In the genomic region with DNA sequence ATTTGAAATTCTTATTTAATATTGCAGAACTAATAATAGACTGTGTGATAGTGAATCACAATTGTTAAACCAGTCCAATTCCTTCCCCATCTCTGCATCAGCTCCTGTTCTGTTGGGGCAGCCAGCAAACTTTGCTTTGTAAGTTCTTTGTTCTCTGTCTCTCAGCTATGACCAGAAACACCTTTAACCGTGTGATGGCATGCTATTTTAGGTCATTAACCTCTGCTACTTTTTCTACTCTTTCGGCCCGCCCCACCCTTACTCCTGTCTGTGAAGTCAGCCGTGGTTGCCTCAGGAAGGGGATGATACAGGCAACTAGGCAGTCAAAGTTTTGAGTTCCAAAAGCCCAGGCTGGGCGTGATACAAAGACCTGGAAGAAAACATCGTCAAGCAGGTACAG, we compare ENCODE assay signal across 24 cellular contexts. TPM values are rescaled to one million over a fixed set of nuclear protein-coding genes. Genes with fewer than 3 reads are reported as not detected.
"Had no signal": no experiment of that assay in that cellular context is flagged by ENCODE, and none has a peak within 500 bp of the region (broad histone marks: within the 10 kb centered on the region; RNA-seq: fewer than 3 reads in every experiment).

No MANE protein-coding gene starts in this region.

- H3K4me1 Mint-ChIP-seq: activated naive CD4-positive, alpha-beta T cell treated with anti-CD3 and anti-CD28 coated beads, Interleukin-2, amount 10 ng/mL, durations not matched to agents 7 days and 5 days; activated naive CD8-positive, alpha-beta T cell treated with anti-CD3 and anti-CD28 coated beads, Interleukin-2, amount 10 ng/mL, durations not matched to agents 7 days and 5 days; naive thymus-derived CD8-positive, alpha-beta T cell; neural crest cell had no signal

- H3K27ac Mint-ChIP-seq: activated naive CD4-positive, alpha-beta T cell treated with anti-CD3 and anti-CD28 coated beads, Interleukin-2, amount 10 ng/mL, durations not matched to agents 7 days and 5 days; activated naive CD8-positive, alpha-beta T cell treated with anti-CD3 and anti-CD28 coated beads, Interleukin-2, amount 10 ng/mL, durations not matched to agents 7 days and 5 days; activated T-helper 1 cell treated with anti-CD3 and anti-CD28 coated beads, Interleukin-12 subunit alpha, Interleukin-12 subunit beta, Interleukin-2, Interleukin-4 antibody, amounts not matched to agents 30 ng/mL and 10 ng/mL and 1 ng/mL, durations not matched to agents 14 hours and 24 hours and 36 hours had no signal

- H3K27me3 Mint-ChIP-seq: activated naive CD4-positive, alpha-beta T cell treated with anti-CD3 and anti-CD28 coated beads, Interleukin-2, amount 10 ng/mL, durations not matched to agents 7 days and 5 days; activated naive CD8-positive, alpha-beta T cell treated with anti-CD3 and anti-CD28 coated beads, Interleukin-2, amount 10 ng/mL, durations not matched to agents 7 days and 5 days; naive thymus-derived CD8-positive, alpha-beta T cell had no signal

- H3K36me3 ChIP-seq: esophagus muscularis mucosa, gastrocnemius medialis, pancreas, prostate gland, sigmoid colon, tibial nerve had no signal

- H3K36me3 Mint-ChIP-seq: activated naive CD4-positive, alpha-beta T cell treated with anti-CD3 and anti-CD28 coated beads, Interleukin-2, amount 10 ng/mL, durations not matched to agents 7 days and 5 days; activated naive CD8-positive, alpha-beta T cell treated with anti-CD3 and anti-CD28 coated beads, Interleukin-2, amount 10 ng/mL, durations not matched to agents 7 days and 5 days had no signal

- ATAC-seq: gastrocnemius medialis; naive thymus-derived CD8-positive, alpha-beta T cell; pancreas had no signal

- FAIRE-seq: pancreas had no signal

- H3K27me3 ChIP-seq: esophagus muscularis mucosa, gastrocnemius medialis, sigmoid colon, tibial nerve had no signal

- H3K4me2 ChIP-seq: smooth muscle cell had no signal

- DNase-seq: activated CD4-positive, alpha-beta T cell treated with anti-CD3 and anti-CD28 coated beads for 4 hours; activated CD4-positive, alpha-beta T cell treated with anti-CD3 and anti-CD28 coated beads, Interleukin-2, amount 50 U/mL, for 48 hours; activated CD8-positive, alpha-beta memory T cell treated with anti-CD3 and anti-CD28 coated beads for 24 hours; activated gamma-delta T cell; activated naive CD4-positive, alpha-beta T cell treated with anti-CD3 and anti-CD28 coated beads, Interleukin-2, amount 10 ng/mL, durations not matched to agents 7 days and 5 days; activated naive CD8-positive, alpha-beta T cell treated with anti-CD3 and anti-CD28 coated beads, Interleukin-2, amount 10 ng/mL, durations not matched to agents 7 days and 5 days; amniotic stem cell; central memory CD4-positive, alpha-beta T cell; gastrocnemius medialis; glutamatergic neuron; islet precursor cell; naive thymus-derived CD8-positive, alpha-beta T cell; pancreas; sigmoid colon; stimulated activated CD4-positive, alpha-beta T cell treated with anti-CD3 and anti-CD28 coated beads, Interleukin-1b, Interleukin-23, amount 100 ng/mL, for 48 hours; stimulated activated naive CD4-positive, alpha-beta T cell had no signal

- H3K4me3 Mint-ChIP-seq: activated naive CD4-positive, alpha-beta T cell treated with anti-CD3 and anti-CD28 coated beads, Interleukin-2, amount 10 ng/mL, durations not matched to agents 7 days and 5 days; activated naive CD8-positive, alpha-beta T cell treated with anti-CD3 and anti-CD28 coated beads, Interleukin-2, amount 10 ng/mL, durations not matched to agents 7 days and 5 days; activated T-helper 1 cell treated with anti-CD3 and anti-CD28 coated beads, Interleukin-12 subunit alpha, Interleukin-12 subunit beta, Interleukin-2, Interleukin-4 antibody, amounts not matched to agents 30 ng/mL and 10 ng/mL and 1 ng/mL, durations not matched to agents 14 hours and 24 hours and 36 hours; naive thymus-derived CD8-positive, alpha-beta T cell; neural crest cell had no signal

- H3K27ac ChIP-seq: esophagus muscularis mucosa, gastrocnemius medialis, pancreas, prostate gland, sigmoid colon, tibial nerve, VCaP had no signal

- H3K4me1 ChIP-seq: gastrocnemius medialis, pancreas, prostate gland, tibial nerve had no signal

- H3K9me3 Mint-ChIP-seq: activated naive CD4-positive, alpha-beta T cell treated with anti-CD3 and anti-CD28 coated beads, Interleukin-2, amount 10 ng/mL, durations not matched to agents 7 days and 5 days; activated naive CD8-positive, alpha-beta T cell treated with anti-CD3 and anti-CD28 coated beads, Interleukin-2, amount 10 ng/mL, durations not matched to agents 7 days and 5 days; activated T-helper 1 cell treated with anti-CD3 and anti-CD28 coated beads, Interleukin-12 subunit alpha, Interleukin-12 subunit beta, Interleukin-2, Interleukin-4 antibody, amounts not matched to agents 30 ng/mL and 10 ng/mL and 1 ng/mL, durations not matched to agents 14 hours and 24 hours and 36 hours; naive thymus-derived CD8-positive, alpha-beta T cell had no signal

- H3K4me3 ChIP-seq: esophagus muscularis mucosa, gastrocnemius medialis, pancreas, prostate gland, sigmoid colon, smooth muscle cell, tibial nerve had no signal

- H3K9me3 ChIP-seq: esophagus muscularis mucosa, gastrocnemius medialis, pancreas, prostate gland, sigmoid colon, tibial nerve had no signal

RNA-seq across cellular contexts. Expression of a gene that starts 51.3 kb away (rescaled TPM):
- total RNA-seq: endothelial cell of umbilical vein; naive thymus-derived CD8-positive, alpha-beta T cell; neural crest cell; sigmoid colon; tibial nerve had no signal
- polyA plus RNA-seq: endothelial cell of umbilical vein; naive thymus-derived CD8-positive, alpha-beta T cell had no signal
